8 cellular contexts compared by ENCODE assay signal in genomic region chr2:134120718-134121630, GRCh38.
A peak's percentile ranks its signal among the peaks of the same experiment; 100 is the strongest.
DNase-seq lines count a peak whose midpoint lies in the region; ATAC-seq and TF ChIP-seq lines count a peak whose summit lies in the region.

No MANE protein-coding gene starts in this region.

- ATAC-seq in HG03175 (IDR thresholded peaks at IDR 0.05; ENCODE audit: unreplicated experiment) (peak; percentile 43), Panc1 (peak; percentile 78), thoracic aorta (ENCODE audit: insufficient number of reproducible peaks, low FRiP score, low read depth) (peak; percentile 24)

- CTCF ChIA-PET in Panc1 (lab: Charles Lee): no interaction called here

- TF ChIP-seq CTCF in AG10803 (conservative IDR thresholded peaks at IDR 0.05; ENCODE audit: low read length) (no peak), Panc1 (IDR thresholded peaks at IDR 0.05) (no peak), foreskin fibroblast (IDR thresholded peaks at IDR 0.05; ENCODE audit: low read depth, low read length) (no peak), thoracic aorta (IDR thresholded peaks at IDR 0.05) (no peak)

- peak overlapping the region; percentile 45 for H3K23ac ChIP-seq in neuronal stem cell (ENCODE audit: low read depth, low read length, poor library complexity)

- peak overlapping the region; percentile 15 for H2BK5ac ChIP-seq in neuronal stem cell (ENCODE audit: low read length)

- H3K4me2 ChIP-seq in neuronal stem cell (ENCODE audit: insufficient read depth, low read length, poor library complexity, severe bottlenecking): peak overlapping the region; percentile 83

- H3K27me3 ChIP-seq in Panc1 (ENCODE audit: control insufficient read depth, insufficient read depth, low read length) (peaks cover 7% of the 10 kb centered on the region), neuronal stem cell (ENCODE audit: control insufficient read depth in 3 of 3, insufficient read depth in 3 of 3, low read depth in 1 of 3, low read length in 3 of 3) (no peaks in the 10 kb centered on the region), thoracic aorta (replicated peaks; ENCODE audit: insufficient read depth) (no peaks in the 10 kb centered on the region)

- no peak overlapping the region for H3K4ac ChIP-seq in neuronal stem cell (ENCODE audit: low read length)

- H3K18ac ChIP-seq in neuronal stem cell (ENCODE audit: low read length): peak overlapping the region; percentile 97

- H4K91ac ChIP-seq in neuronal stem cell (ENCODE audit: low read depth, low read length, poor library complexity): no peak overlapping the region

- DNase-seq in AG10803 (ENCODE audit: low read depth): peak; percentile 76
- no peak for DNase-seq in Panc1 (ENCODE audit: low read depth, low spot score)
- DNase-seq in activated gamma-delta T cell (lab: John Stamatoyannopoulos, UW): peak; percentile 43
- DNase-seq in foreskin fibroblast: peak; percentile 64 to 85
- DNase-seq in neuronal stem cell (ENCODE audit: low spot score): peak; percentile 54
- DNase-seq in thoracic aorta (ENCODE audit: low spot score): peak; percentile 21

- no peak overlapping the region for H2BK12ac ChIP-seq in neuronal stem cell (ENCODE audit: low read length)

- H3K9me3 ChIP-seq in Panc1 (ENCODE audit: control insufficient read depth, insufficient read depth, low read depth, low read length): no peaks in the 10 kb centered on the region
- no peaks in the 10 kb centered on the region for H3K9me3 ChIP-seq in neuronal stem cell (replicated peaks in 1 of 2; ENCODE audit: control insufficient read depth in 2 of 2, insufficient read depth in 1 of 2, low read depth in 1 of 2, low read length in 2 of 2)
- H3K9me3 ChIP-seq in thoracic aorta: no peaks in the 10 kb centered on the region

- peaks cover 10% of the 10 kb centered on the region for H3K4me1 ChIP-seq in Panc1 (ENCODE audit: control insufficient read depth, insufficient read depth, low read length)
- peaks cover 2 to 13% of the 10 kb centered on the region in 2 donors for H3K4me1 ChIP-seq in neuronal stem cell (ENCODE audit: control insufficient read depth in 2 of 2, insufficient read depth in 1 of 2, low read depth in 1 of 2, low read length in 2 of 2)
- peaks cover 28 to 37% of the 10 kb centered on the region in 2 donors for H3K4me1 ChIP-seq in thoracic aorta (ENCODE audit: control insufficient read depth in 1 of 2, low read depth in 2 of 2)

- peak; percentile 57 for TF ChIP-seq POLR2A in GM18951 (IDR thresholded peaks at IDR 0.05; ENCODE audit: extremely low read depth, insufficient read depth, insufficient read length)

- intact Hi-C loops in Panc1 (cut with micrococcal nuclease; ENCODE audit: unreplicated experiment): no loop called here

- H2BK15ac ChIP-seq in neuronal stem cell (ENCODE audit: low read length): peak overlapping the region; percentile 39

- POLR2A ChIA-PET in Panc1 (lab: Charles Lee): no interaction called here

- peaks cover 9% of the 10 kb centered on the region for H3K79me1 ChIP-seq in neuronal stem cell (ENCODE audit: low read depth, low read length)

- peak overlapping the region; percentile 97 for H2AFZ ChIP-seq in neuronal stem cell (ENCODE audit: low read length)

- H3K36me3 ChIP-seq in Panc1 (ENCODE audit: control insufficient read depth, insufficient read depth, low read length) (no peaks in the 10 kb centered on the region), neuronal stem cell (replicated peaks in 1 of 2; ENCODE audit: control insufficient read depth in 2 of 2, insufficient read depth in 2 of 2, low read length in 2 of 2) (peaks cover 2 to 3% of the 10 kb centered on the region in 2 donors), thoracic aorta (no peaks in the 10 kb centered on the region)

- H2AK5ac ChIP-seq in neuronal stem cell (ENCODE audit: low read depth, low read length): no peak overlapping the region

- H4K8ac ChIP-seq in neuronal stem cell (ENCODE audit: low read depth, low read length): no peak overlapping the region

- no CpG with 5 or more reads among the region's 86 CpGs for WGBS in neuronal stem cell (ENCODE audit: extremely low coverage in 2 of 2, insufficient read length in 2 of 2, insufficient replicate concordance in 1 of 2), 2 donors

- H3K27ac ChIP-seq in Panc1 (ENCODE audit: low read length): peak overlapping the region; percentile 39; the same call in 1 of the 2 replicates
- H3K27ac ChIP-seq in neuronal stem cell (replicated peaks; ENCODE audit: low read length): peak overlapping the region; percentile 90
- H3K27ac ChIP-seq in thoracic aorta: peak overlapping the region; percentile 85 to 88

- H2BK120ac ChIP-seq in neuronal stem cell (ENCODE audit: low read depth, low read length): no peak overlapping the region

- peak overlapping the region; percentile 89 for H3K14ac ChIP-seq in neuronal stem cell (ENCODE audit: low read length)

- peak overlapping the region; percentile 71 for H3K4me3 ChIP-seq in AG10803 (ENCODE audit: low read length)
- H3K4me3 ChIP-seq in Panc1 (ENCODE audit: low read depth in 2 of 2, low read length in 2 of 2): peak overlapping the region; percentile 73 to 74
- H3K4me3 ChIP-seq in foreskin fibroblast (ENCODE audit: low read depth in 1 of 2, low read length in 2 of 2): peak overlapping the region; percentile 64 to 75
- peak overlapping the region; percentile 80 to 98 for H3K4me3 ChIP-seq in neuronal stem cell (ENCODE audit: low read length in 2 of 2)
- peak overlapping the region; percentile 94 for H3K4me3 ChIP-seq in thoracic aorta

- BruUV-seq in Panc1 (replicated peaks; lab: Mats Ljungman, UMichigan): no TSS peak

- in situ Hi-C loops in GM18951 (cut with MboI; ENCODE audit: low sequenced_read_pairs, unreplicated experiment) (loop anchor here (10.0 kb wide), 1 partner anchor 294 kb away; no protein-coding TSS in a partner anchor), Panc1 (cut with HindIII; ENCODE audit: low pct_unique_long_range_greater_than_20kb, low sequenced_read_pairs) (no loop called here)

- H3K9ac ChIP-seq in neuronal stem cell (ENCODE audit: low read depth, low read length, poor library complexity): peak overlapping the region; percentile 96

Comparison
In these comparisons a context has a peak if more than half of its experiments do, and no peak if none do; other contexts are left out.
1. ATAC-seq: peak in every context shown above with its lines; median percentile 78 in Panc1; 43 in HG03175; 24 in thoracic aorta.
2. H3K27ac ChIP-seq: peak in every context shown above with its lines; median percentile 90 in neuronal stem cell; 86 in thoracic aorta; 39 in Panc1.